ENCODE assay signal across 10 cellular contexts in genomic region chr11:47983464-47984397, GRCh38. TPM values are rescaled to one million over a fixed set of nuclear protein-coding genes. Genes with fewer than 3 reads are reported as not detected.
DNase-seq lines count a peak whose midpoint lies in the region; ATAC-seq and TF ChIP-seq lines count a peak whose summit lies in the region.
"Had no signal": no experiment of that assay in that cellular context is flagged by ENCODE, and none has a peak within 500 bp of the region (broad histone marks: within the 10 kb centered on the region; RNA-seq: fewer than 3 reads in every experiment).

No MANE protein-coding gene starts in this region.

- H3K4me3 Mint-ChIP-seq in activated CD8-positive, alpha-beta T cell treated with anti-CD3 and anti-CD28 coated beads for 36 hours, result peak overlapping the region; percentile 67

- no TSS peak for BruUV-seq in HCT116 (replicated peaks; lab: Mats Ljungman, UMichigan)

- peaks cover 69 to 79% of the 10 kb centered on the region in 2 experiments for H3K4me1 ChIP-seq in HCT116 (ENCODE audit: control insufficient read depth in 1 of 2, insufficient read depth in 2 of 2, low read length in 2 of 2)

- H3K4me3 ChIP-seq in AG04450 (ENCODE audit: low read depth, low read length), result peak overlapping the region; percentile 23; the same call in 1 of the 2 replicates
- no peak overlapping the region for H3K4me3 ChIP-seq in HCT116 (replicated peaks in 1 of 2; ENCODE audit: low read depth in 1 of 2, low read length in 2 of 2)
- H3K4me3 ChIP-seq: lung had no signal

- H3K9ac ChIP-seq in HCT116 (ENCODE audit: low read length), result peak overlapping the region; percentile 18; the same call in 1 of the 2 replicates

- no peaks in the 10 kb centered on the region for H3K9me2 ChIP-seq in HCT116 (ENCODE audit: insufficient read depth)

- POLR2A ChIA-PET in AG04450 (lab: Yijun Ruan, JAX) (interaction anchor here (0.5 to 1.9 kb wide), 6 partner anchors 9 to 452 kb away, joined by 3 to 7 read pairs (median 3); partner anchors contain the start of gene NUP160), HCT116 (lab: Charles Lee) (no interaction called here)
- POLR2A ChIA-PET in activated CD8-positive, alpha-beta T cell treated with anti-CD3 and anti-CD28 coated beads for 36 hours (lab: Charles Lee), result interaction anchor here (0.6 to 2.4 kb wide), 9 partner anchors 10 to 45 kb away, joined by 3 to 8 read pairs (median 3); no protein-coding TSS in a partner anchor

- H4K20me1 ChIP-seq in HCT116 (ENCODE audit: insufficient read depth), result no peaks in the 10 kb centered on the region

- no peaks in the 10 kb centered on the region for H3K36me3 ChIP-seq in HCT116 (ENCODE audit: control insufficient read depth in 1 of 2, insufficient read depth in 2 of 2, low read length in 2 of 2)

- no peak for TF ChIP-seq RAD21 in HCT116 (IDR thresholded peaks at IDR 0.05; ENCODE audit: low read depth)

- peaks cover 59% of the 10 kb centered on the region for H3K79me2 ChIP-seq in HCT116 (ENCODE audit: insufficient read depth, low read length)

- CTCF ChIA-PET in AG04450 (lab: Charles Lee) (interaction anchor here (2.6 to 4.2 kb wide), 2 partner anchors 49 to 125 kb away, joined by 13 to 20 read pairs; no protein-coding TSS in a partner anchor), HCT116 (lab: Charles Lee) (interaction anchor here (1.0 kb wide), 1 partner anchor 125 kb away, joined by 3 read pairs; no protein-coding TSS in a partner anchor)
- CTCF ChIA-PET in activated CD8-positive, alpha-beta T cell treated with anti-CD3 and anti-CD28 coated beads for 36 hours (lab: Charles Lee), result interaction anchor here (0.6 to 2.3 kb wide), 10 partner anchors 9 to 128 kb away, joined by 3 to 16 read pairs (median 4); no protein-coding TSS in a partner anchor

- no peaks in the 10 kb centered on the region for H3K27me3 ChIP-seq in AG04450 (ENCODE audit: control insufficient read depth, insufficient read depth, low read length)
- no peaks in the 10 kb centered on the region for H3K27me3 ChIP-seq in HCT116 (ENCODE audit: insufficient read depth, low read length)

- H3K9me3 ChIP-seq in AG04450 (ENCODE audit: control insufficient read depth, insufficient read depth, low read length), result no peaks in the 10 kb centered on the region; the same call in 1 of the 2 replicates
- H3K9me3 ChIP-seq in HCT116 (ENCODE audit: control insufficient read depth in 1 of 2, insufficient read depth in 1 of 2, low read depth in 1 of 2, low read length in 2 of 2), result no peaks in the 10 kb centered on the region

- H3K27me3 Mint-ChIP-seq in activated CD8-positive, alpha-beta T cell treated with anti-CD3 and anti-CD28 coated beads for 36 hours, result no peaks in the 10 kb centered on the region

- no peak for DNase-seq in AG04450 (ENCODE audit: low read depth, low spot score)
- DNase-seq in HCT116 (ENCODE audit: low read depth, low spot score), result no peak
- no peak for DNase-seq in activated CD8-positive, alpha-beta T cell treated with anti-CD3 and anti-CD28 coated beads for 36 hours
- DNase-seq in left lobe of liver (ENCODE audit: low spot score), result no peak
- DNase-seq in NCI-H524 treated with DMSO at 0.1 percent for 48 hours (lab: John Stamatoyannopoulos, UW), result no peak
- no peak for DNase-seq in NCI-H82 (lab: John Stamatoyannopoulos, UW)
- DNase-seq: amygdala had no signal

- RAD21 ChIA-PET in HCT116 (lab: Charles Lee; ENCODE audit: low non-redundant PET in 1 of 2, low total read pairs in 2 of 2, uncharacterized antibody in 2 of 2, unreplicated experiment in 2 of 2), result no interaction called here

- H3K27ac ChIP-seq in AG04450 (ENCODE audit: low read depth, low read length), result peak overlapping the region; percentile 47
- no peak overlapping the region for H3K27ac ChIP-seq in HCT116 (ENCODE audit: low read depth, low read length)

- no peak for TF ChIP-seq POLR2A in HCT116 (IDR thresholded peaks at IDR 0.05; ENCODE audit: borderline replicate concordance, extremely low read depth, insufficient read depth, insufficient read length)

- peak overlapping the region; percentile 21; the same call in 1 of the 2 replicates for H3K4me2 ChIP-seq in HCT116 (ENCODE audit: low read length)

- H3K4me1 Mint-ChIP-seq in activated CD8-positive, alpha-beta T cell treated with anti-CD3 and anti-CD28 coated beads for 36 hours (ENCODE audit: low read depth), result peaks cover 49% of the 10 kb centered on the region

- H2AFZ ChIP-seq in HCT116 (ENCODE audit: low read depth, low read length, poor library complexity, severe bottlenecking), result no peak overlapping the region

- H3K9me3 Mint-ChIP-seq in activated CD8-positive, alpha-beta T cell treated with anti-CD3 and anti-CD28 coated beads for 36 hours, result no peaks in the 10 kb centered on the region

- peaks cover 13% of the 10 kb centered on the region for H3K36me3 Mint-ChIP-seq in activated CD8-positive, alpha-beta T cell treated with anti-CD3 and anti-CD28 coated beads for 36 hours (ENCODE audit: low read depth)

- intact Hi-C loops in HCT116 (cut with micrococcal nuclease), result loop anchor here (5.0 kb wide), 1 partner anchor 36 kb away; no protein-coding TSS in a partner anchor
- intact Hi-C loops in activated CD8-positive, alpha-beta T cell treated with anti-CD3 and anti-CD28 coated beads for 36 hours (cut with micrococcal nuclease), result loop anchor here (2.0 kb wide), 1 partner anchor 17 kb away; no protein-coding TSS in a partner anchor

- peak overlapping the region; percentile 84 for H3K27ac Mint-ChIP-seq in activated CD8-positive, alpha-beta T cell treated with anti-CD3 and anti-CD28 coated beads for 36 hours

- ATAC-seq in HCT116 (no peak), left lobe of liver (peak; percentile 22), HG03460 (IDR thresholded peaks at IDR 0.05; ENCODE audit: unreplicated experiment) (no peak), GM18909 (IDR thresholded peaks at IDR 0.05; ENCODE audit: poor library complexity, unreplicated experiment) (no peak)
- no peak for ATAC-seq in activated CD8-positive, alpha-beta T cell treated with anti-CD3 and anti-CD28 coated beads for 36 hours

- no peak for TF ChIP-seq CTCF in AG04450 (IDR thresholded peaks at IDR 0.05; ENCODE audit: low read depth, low read length)
- TF ChIP-seq CTCF in HCT116 (IDR thresholded peaks at IDR 0.05 in 2 of 3, conservative IDR thresholded peaks at IDR 0.05 in 1 of 3; ENCODE audit: borderline replicate concordance in 1 of 3, insufficient read depth in 1 of 3, low read depth in 2 of 3, low read length in 2 of 3), result no peak
- no peak for TF ChIP-seq CTCF in activated CD8-positive, alpha-beta T cell treated with anti-CD3 and anti-CD28 coated beads for 36 hours (IDR thresholded peaks at IDR 0.05)

TF ChIP-seq in HCT116, 20 proteins besides CTCF, POLR2A, EP300 and RAD21 (continues in another document):
- TF ChIP-seq FOSL1 (IDR thresholded peaks at IDR 0.05; ENCODE audit: low read depth) (no peak), POLR2AphosphoS5 (IDR thresholded peaks at IDR 0.05; ENCODE audit: low read depth, low read length) (no peak), ZBTB33 (IDR thresholded peaks at IDR 0.05; ENCODE audit: extremely low read depth, insufficient replicate concordance, low read length) (no peak), ZNF274 (IDR thresholded peaks at IDR 0.05; ENCODE audit: low read depth, low read length) (no peak), SRF (IDR thresholded peaks at IDR 0.05; ENCODE audit: low read depth) (no peak), REST (IDR thresholded peaks at IDR 0.05; ENCODE audit: low read depth) (no peak)
- TF ChIP-seq, protein P1, sequence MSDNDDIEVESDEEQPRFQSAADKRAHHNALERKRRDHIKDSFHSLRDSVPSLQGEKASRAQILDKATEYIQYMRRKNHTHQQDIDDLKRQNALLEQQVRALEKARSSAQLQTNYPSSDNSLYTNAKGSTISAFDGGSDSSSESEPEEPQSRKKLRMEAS (IDR thresholded peaks at IDR 0.05), result no peak

RNA-seq across cellular contexts. Expression of gene PTPRJ, which starts 3.4 kb away (rescaled TPM):
- polyA plus RNA-seq in AG04450 (2011; rRNA removed), result 5.2 and 6.2 TPM in 2 replicates
- polyA minus RNA-seq in AG04450 (2011; rRNA and poly(A)+ RNA removed), result 12.0 and 13.4 TPM in 2 replicates
- 19.1 TPM for total RNA-seq in HCT116 (2021; ENCODE audit: unreplicated experiment)
- polyA plus RNA-seq in HCT116 (2012), result 8.9 and 9.6 TPM in 2 replicates
- total RNA-seq in activated CD8-positive, alpha-beta T cell treated with anti-CD3 and anti-CD28 coated beads for 36 hours, result 10 to 100 TPM; 21.5 to 23.4 TPM
- total RNA-seq in left lobe of liver, result 22.7 TPM
